In the genomic region with DNA sequence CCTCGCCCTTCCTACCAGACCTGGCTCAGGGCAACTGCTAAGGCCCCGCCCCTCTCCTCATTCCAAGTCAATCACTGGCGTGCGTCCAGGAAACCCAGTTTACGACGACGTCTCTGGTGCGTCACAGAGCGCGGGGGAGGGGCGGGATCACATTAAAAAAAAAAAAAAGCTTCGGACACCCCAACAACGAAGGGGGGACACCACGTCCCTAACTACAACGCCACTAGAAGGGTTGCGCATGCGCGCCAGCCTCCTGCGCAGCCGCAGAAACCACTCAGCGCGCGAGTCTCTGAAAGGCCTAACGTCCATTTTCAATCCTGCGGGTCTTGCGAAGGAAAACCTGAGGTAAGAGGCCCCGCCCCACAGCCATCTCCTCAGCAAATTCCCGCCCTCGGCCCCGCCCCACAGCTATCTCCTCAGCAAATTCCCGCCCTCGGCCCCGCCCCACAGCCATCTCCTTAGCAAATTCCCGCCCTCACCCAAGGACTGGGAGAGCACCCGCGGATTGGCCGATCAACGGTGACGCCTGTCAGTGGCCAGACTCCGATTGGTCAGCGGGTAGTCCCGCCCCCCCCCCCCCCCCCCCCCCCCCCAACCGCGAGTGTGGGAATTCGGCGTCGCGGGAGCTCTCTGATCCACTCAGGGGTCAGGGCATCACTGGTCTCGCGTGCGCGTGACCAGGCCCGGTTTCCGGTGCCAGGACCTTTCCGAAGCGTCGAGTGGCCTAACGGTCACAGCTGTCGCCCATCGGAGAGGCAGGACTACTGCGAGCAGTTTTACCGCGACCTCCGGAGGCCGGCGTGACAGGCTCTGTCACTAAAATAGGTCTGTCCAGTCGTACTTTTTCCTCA, we compare ENCODE assay signal across 1 cellular context.
TF ChIP-seq lines count a peak whose summit lies in the region.

A gene with protein sequence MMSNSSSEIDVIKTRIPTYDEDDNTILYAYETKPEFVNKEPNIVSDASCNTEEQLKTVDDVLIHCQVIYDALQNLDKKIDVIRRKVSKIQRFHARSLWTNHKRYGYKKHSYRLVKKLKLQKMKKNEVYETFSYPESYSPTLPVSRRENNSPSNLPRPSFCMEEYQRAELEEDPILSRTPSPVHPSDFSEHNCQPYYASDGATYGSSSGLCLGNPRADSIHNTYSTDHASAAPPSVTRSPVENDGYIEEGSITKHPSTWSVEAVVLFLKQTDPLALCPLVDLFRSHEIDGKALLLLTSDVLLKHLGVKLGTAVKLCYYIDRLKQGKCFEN (plus strand): TSS at position 638 of the 851 bp plus-strand sequence. CDS start 6,694 bp downstream, outside the sequence.

TF ChIP-seq in neural cell, 6 proteins besides CTCF, POLR2A, EP300 and RAD21 (continued from another document):
- TF ChIP-seq, protein P1, sequence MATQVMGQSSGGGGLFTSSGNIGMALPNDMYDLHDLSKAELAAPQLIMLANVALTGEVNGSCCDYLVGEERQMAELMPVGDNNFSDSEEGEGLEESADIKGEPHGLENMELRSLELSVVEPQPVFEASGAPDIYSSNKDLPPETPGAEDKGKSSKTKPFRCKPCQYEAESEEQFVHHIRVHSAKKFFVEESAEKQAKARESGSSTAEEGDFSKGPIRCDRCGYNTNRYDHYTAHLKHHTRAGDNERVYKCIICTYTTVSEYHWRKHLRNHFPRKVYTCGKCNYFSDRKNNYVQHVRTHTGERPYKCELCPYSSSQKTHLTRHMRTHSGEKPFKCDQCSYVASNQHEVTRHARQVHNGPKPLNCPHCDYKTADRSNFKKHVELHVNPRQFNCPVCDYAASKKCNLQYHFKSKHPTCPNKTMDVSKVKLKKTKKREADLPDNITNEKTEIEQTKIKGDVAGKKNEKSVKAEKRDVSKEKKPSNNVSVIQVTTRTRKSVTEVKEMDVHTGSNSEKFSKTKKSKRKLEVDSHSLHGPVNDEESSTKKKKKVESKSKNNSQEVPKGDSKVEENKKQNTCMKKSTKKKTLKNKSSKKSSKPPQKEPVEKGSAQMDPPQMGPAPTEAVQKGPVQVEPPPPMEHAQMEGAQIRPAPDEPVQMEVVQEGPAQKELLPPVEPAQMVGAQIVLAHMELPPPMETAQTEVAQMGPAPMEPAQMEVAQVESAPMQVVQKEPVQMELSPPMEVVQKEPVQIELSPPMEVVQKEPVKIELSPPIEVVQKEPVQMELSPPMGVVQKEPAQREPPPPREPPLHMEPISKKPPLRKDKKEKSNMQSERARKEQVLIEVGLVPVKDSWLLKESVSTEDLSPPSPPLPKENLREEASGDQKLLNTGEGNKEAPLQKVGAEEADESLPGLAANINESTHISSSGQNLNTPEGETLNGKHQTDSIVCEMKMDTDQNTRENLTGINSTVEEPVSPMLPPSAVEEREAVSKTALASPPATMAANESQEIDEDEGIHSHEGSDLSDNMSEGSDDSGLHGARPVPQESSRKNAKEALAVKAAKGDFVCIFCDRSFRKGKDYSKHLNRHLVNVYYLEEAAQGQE (IDR thresholded peaks at IDR 0.05; ENCODE audit: borderline replicate concordance), result peak; percentile 26
- peak; percentile 18 for TF ChIP-seq POLR2AphosphoS5 (IDR thresholded peaks at IDR 0.05)
